ENCODE assay signal across 8 cellular contexts in genomic region chr20:31587545-31588389, GRCh38. TPM values are rescaled to one million over a fixed set of nuclear protein-coding genes. Genes with fewer than 3 reads are reported as not detected.
DNase-seq lines count a peak whose midpoint lies in the region; ATAC-seq, FAIRE-seq and TF ChIP-seq lines count a peak whose summit lies in the region.

No MANE protein-coding gene starts in this region.

- H3K4me1 Mint-ChIP-seq in CD4-positive, alpha-beta T cell (ENCODE audit: low read depth): peaks cover 7% of the 10 kb centered on the region

- no peak overlapping the region for H3K27ac Mint-ChIP-seq in CD4-positive, alpha-beta T cell

- intact Hi-C loops in CD4-positive, alpha-beta T cell (cut with DNase I, micrococcal nuclease): no loop called here
- intact Hi-C loops in body of pancreas (cut with DNase I): no loop called here
- intact Hi-C loops in kidney (cut with DNase I): no loop called here

- no peak overlapping the region for H3K4me3 ChIP-seq in body of pancreas
- peak overlapping the region; percentile 30 to 59 for H3K4me3 ChIP-seq in kidney (ENCODE audit: low read length in 2 of 2)
- peak overlapping the region; percentile 69 to 74 for H3K4me3 ChIP-seq in stomach smooth muscle (ENCODE audit: low read length in 2 of 2)

- peak; percentile 49 for ATAC-seq in CD4-positive, alpha-beta T cell (ENCODE audit: poor library complexity)
- ATAC-seq in body of pancreas (peak; percentile 80), GM21390 (IDR thresholded peaks at IDR 0.05; ENCODE audit: unreplicated experiment) (no peak), GM19452 (IDR thresholded peaks at IDR 0.05; ENCODE audit: unreplicated experiment) (no peak)

- peak overlapping the region; percentile 68 for H3K4me3 Mint-ChIP-seq in CD4-positive, alpha-beta T cell

- no peak for TF ChIP-seq POLR2A in body of pancreas (IDR thresholded peaks at IDR 0.05)

- 7 to 27% methylated on average over 8 to 72 of the region's 76 CpGs for WGBS in body of pancreas, 2 donors

- H3K9me3 Mint-ChIP-seq in CD4-positive, alpha-beta T cell: no peaks in the 10 kb centered on the region

- FAIRE-seq in kidney (lab: Jason Lieb, UNC): no peak

- no peak for DNase-seq in CD4-positive, alpha-beta T cell
- peak; percentile 71 for DNase-seq in HuH-7 (ENCODE audit: low spot score)
- peak in 1 of 4 donors; percentile 49 for DNase-seq in body of pancreas
- no peak for DNase-seq in kidney
- no peak for DNase-seq in OCI-M1 (lab: John Stamatoyannopoulos, UW)

- peaks cover 32% of the 10 kb centered on the region for H3K27me3 Mint-ChIP-seq in CD4-positive, alpha-beta T cell

- H3K27me3 ChIP-seq in CD4-positive, alpha-beta T cell (ENCODE audit: control insufficient read depth, insufficient read depth, low read length): peaks cover 20% of the 10 kb centered on the region
- H3K27me3 ChIP-seq in body of pancreas (no peaks in the 10 kb centered on the region), stomach smooth muscle (ENCODE audit: control insufficient read depth in 1 of 2, insufficient read depth in 2 of 2, low read length in 2 of 2) (no peaks in the 10 kb centered on the region)

- POLR2A ChIA-PET in CD4-positive, alpha-beta T cell (lab: Charles Lee): no interaction called here

- CTCF ChIA-PET in CD4-positive, alpha-beta T cell (lab: Charles Lee): interaction anchor here (0.9 to 3.2 kb wide), 3 partner anchors 19 to 28 kb away, joined by 3 to 13 read pairs (median 3); no protein-coding TSS in a partner anchor

- H3K4me1 ChIP-seq in body of pancreas: peaks cover 12% of the 10 kb centered on the region
- peaks cover 0 to 2% of the 10 kb centered on the region in 2 donors for H3K4me1 ChIP-seq in kidney (ENCODE audit: control insufficient read depth in 1 of 2, insufficient read depth in 1 of 2, low read depth in 1 of 2, low read length in 2 of 2)
- peaks cover 8% of the 10 kb centered on the region for H3K4me1 ChIP-seq in stomach smooth muscle (ENCODE audit: control insufficient read depth, insufficient read depth, low read length)

- H3K36me3 ChIP-seq in body of pancreas (replicated peaks in 1 of 2; ENCODE audit: insufficient read depth in 1 of 2, low read depth in 2 of 2): no peaks in the 10 kb centered on the region
- no peaks in the 10 kb centered on the region for H3K36me3 ChIP-seq in kidney (ENCODE audit: control insufficient read depth in 1 of 2, insufficient read depth in 2 of 2, low read length in 2 of 2)
- H3K36me3 ChIP-seq in stomach smooth muscle (ENCODE audit: control insufficient read depth in 2 of 2, insufficient read depth in 2 of 2, low read length in 2 of 2): no peaks in the 10 kb centered on the region

- no peak for TF ChIP-seq CTCF in CD4-positive, alpha-beta T cell (IDR thresholded peaks at IDR 0.05)
- no peak for TF ChIP-seq CTCF in body of pancreas (IDR thresholded peaks at IDR 0.05)
- TF ChIP-seq CTCF in kidney (IDR thresholded peaks at IDR 0.05; ENCODE audit: borderline replicate concordance, extremely low read depth, insufficient read depth): no peak

- H3K9me3 ChIP-seq in CD4-positive, alpha-beta T cell (ENCODE audit: control insufficient read depth, low read length): no peaks in the 10 kb centered on the region
- H3K9me3 ChIP-seq in body of pancreas: no peaks in the 10 kb centered on the region
- H3K9me3 ChIP-seq in kidney (ENCODE audit: control insufficient read depth in 1 of 2, low read length in 2 of 2): no peaks in the 10 kb centered on the region
- no peaks in the 10 kb centered on the region for H3K9me3 ChIP-seq in stomach smooth muscle (ENCODE audit: control insufficient read depth in 2 of 2, low read length in 2 of 2)

- H3K27ac ChIP-seq in CD4-positive, alpha-beta T cell (ENCODE audit: low read depth, low read length): no peak overlapping the region
- H3K27ac ChIP-seq in body of pancreas (peak overlapping the region in 3 of 4 donors; percentile 18 to 43 (median 29)), kidney (ENCODE audit: low read depth in 2 of 2, low read length in 2 of 2) (peak overlapping the region; percentile 33 to 85), stomach smooth muscle (ENCODE audit: low read length) (no peak overlapping the region)

- H3K36me3 Mint-ChIP-seq in CD4-positive, alpha-beta T cell (ENCODE audit: low read depth): no peaks in the 10 kb centered on the region

- H3K9ac ChIP-seq in kidney (ENCODE audit: low read length in 2 of 2) (peak overlapping the region in 1 of 2 donors; percentile 86), stomach smooth muscle (ENCODE audit: low read length in 2 of 2) (peak overlapping the region; percentile 74 to 84)

RNA-seq across cellular contexts. Expression of gene ID1, which starts 17.3 kb away (rescaled TPM):
- total RNA-seq in CD4-positive, alpha-beta T cell: 10 to 100 TPM; 22.8 to 24.2 TPM
- total RNA-seq in body of pancreas (100 to 1,000 TPM; 169 to 245 TPM), kidney (189 TPM)
- 293 TPM for polyA plus RNA-seq in kidney (ENCODE audit: insufficient read depth, low read depth, low replicate concordance)

RNA-seq across cellular contexts. Expression of gene COX4I2, which starts 49.9 kb away (rescaled TPM):
- not detected for total RNA-seq in CD4-positive, alpha-beta T cell
- total RNA-seq in body of pancreas (not detected), kidney (1.3 TPM)
- 6.9 TPM for polyA plus RNA-seq in kidney (ENCODE audit: insufficient read depth, low read depth, low replicate concordance)

Comparison
In these comparisons a context has a peak if more than half of its experiments do, and no peak if none do; other contexts are left out.
1. ATAC-seq: peak in CD4-positive, alpha-beta T cell (single experiment) and body of pancreas (single experiment); none in GM21390 (single experiment) and GM19452 (single experiment).
2. H3K27ac ChIP-seq: peak in body of pancreas (3 of 4) and kidney (2 of 2); none in CD4-positive, alpha-beta T cell (single experiment) and stomach smooth muscle (single experiment).
3. H3K4me3 ChIP-seq: peak in kidney (2 of 2) and stomach smooth muscle (2 of 2); none in body of pancreas (0 of 2).